In the genomic region with DNA sequence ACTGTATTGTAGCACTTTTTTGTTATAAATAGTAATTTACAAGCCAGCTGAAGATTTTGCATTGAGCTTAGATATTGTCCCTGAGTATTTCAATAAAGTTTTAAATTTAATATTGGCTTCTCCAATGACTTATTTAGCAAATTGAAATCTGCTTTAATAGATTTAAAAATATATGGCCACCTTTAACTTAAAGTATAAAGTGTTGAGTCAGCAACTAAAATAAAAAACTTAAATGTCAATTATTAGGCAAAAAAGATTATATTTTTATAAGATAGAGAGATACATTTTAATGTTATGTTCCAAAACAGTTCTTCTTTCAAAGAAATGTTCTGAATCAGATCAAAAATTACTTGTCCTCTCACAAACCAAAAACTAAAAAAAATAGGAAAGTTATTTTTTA, we compare ENCODE assay signal across 22 cellular contexts.
DNase-seq lines count a peak whose midpoint lies in the region; ATAC-seq, FAIRE-seq and TF ChIP-seq lines count a peak whose summit lies in the region.
"Had no signal": no experiment of that assay in that cellular context is flagged by ENCODE, and none has a peak within 500 bp of the region (broad histone marks: within the 10 kb centered on the region; RNA-seq: fewer than 3 reads in every experiment).

No MANE protein-coding gene starts in this region.

- no peak overlapping the region for H3K4me3 ChIP-seq in A549
- H3K4me3 ChIP-seq in H1 (ENCODE audit: extremely low read depth in 1 of 4, insufficient read depth in 2 of 4, low read depth in 3 of 4, low read length in 4 of 4): no peak overlapping the region
- H3K4me3 ChIP-seq: BLaER1 had no signal

- DNase-seq in A549 (ENCODE audit: low read depth in 1 of 2, low spot score in 1 of 2) (no peak), RCC 7860 (ENCODE audit: low spot score) (no peak), H1 (ENCODE audit: low read depth in 1 of 2, low spot score in 2 of 2) (no peak), AML-193 (lab: John Stamatoyannopoulos, UW) (no peak), AG08396 (ENCODE audit: low spot score) (no peak), H4 (ENCODE audit: low spot score) (no peak)
- DNase-seq: 8988T; ACHN; BE2C; C1 segment of cervical spinal cord; CD4-positive, alpha-beta memory T cell; CD4-positive, CD25-positive, alpha-beta regulatory T cell; CD8-positive, alpha-beta memory T cell; COR-L47; DMS79 treated with DMSO at 0.1 percent for 48 hours; GF-D8 had no signal

- no peak overlapping the region for H4K5ac ChIP-seq in H1 (ENCODE audit: insufficient read length, low read depth, low read length)

- H2BK5ac ChIP-seq in H1 (ENCODE audit: low read depth, low read length): no peak overlapping the region

- no peak overlapping the region for H2AK5ac ChIP-seq in H1 (ENCODE audit: low read depth, low read length)

- POLR2A ChIA-PET in A549 (lab: Yijun Ruan, JAX) (no interaction called here), H1 (lab: Charles Lee; ENCODE audit: partially characterized antibody) (no interaction called here)

- H3K56ac ChIP-seq in H1 (replicated peaks; ENCODE audit: insufficient read length, low read depth, low read length): no peak overlapping the region

- H3K79me1 ChIP-seq in H1 (ENCODE audit: low read depth, low read length): no peaks in the 10 kb centered on the region

- peak; percentile 16 for FAIRE-seq in A204.1 (lab: Jason Lieb, UNC)
- FAIRE-seq in A549 (lab: Jason Lieb, UNC): no peak
- FAIRE-seq in RCC 7860 (lab: Jason Lieb, UNC): peak; percentile 68
- no peak for FAIRE-seq in H1 (lab: Jason Lieb, UNC)
- FAIRE-seq: D721Med, G401.6, GM12891, GM19239 had no signal

- no peaks in the 10 kb centered on the region for H3K23me2 ChIP-seq in H1 (ENCODE audit: low read depth, low read length)

- TF ChIP-seq CTCF in A549 (IDR thresholded peaks at IDR 0.05) (no peak), H1 (IDR thresholded peaks at IDR 0.05; ENCODE audit: control extremely low read depth in 1 of 3, insufficient read depth in 1 of 3, low read depth in 1 of 3, low read length in 3 of 3) (no peak)

- no peak overlapping the region for H3K4ac ChIP-seq in H1 (replicated peaks; ENCODE audit: insufficient read length, low read depth, low read length)

- H3K9ac ChIP-seq in H1 (replicated peaks in 1 of 4; ENCODE audit: extremely low read depth in 1 of 4, low read depth in 3 of 4, low read length in 3 of 4): no peak overlapping the region
- H3K9ac ChIP-seq: BLaER1 had no signal

- no peaks in the 10 kb centered on the region for H4K20me1 ChIP-seq in H1 (replicated peaks in 1 of 2; ENCODE audit: control insufficient read depth in 1 of 2, insufficient read depth in 2 of 2, low read length in 2 of 2)
- H4K20me1 ChIP-seq: BLaER1 had no signal

- no peak overlapping the region for H3K27ac ChIP-seq in A549
- H3K27ac ChIP-seq in H1 (ENCODE audit: low read depth, low read length): no peak overlapping the region
- H3K27ac ChIP-seq: BLaER1 had no signal

- H3K4me2 ChIP-seq in A549 (no peak overlapping the region), H1 (ENCODE audit: insufficient read depth in 1 of 2, low read depth in 2 of 2, low read length in 2 of 2) (no peak overlapping the region)
- H3K4me2 ChIP-seq: BLaER1 had no signal

- H3K79me2 ChIP-seq in H1 (ENCODE audit: control insufficient read depth in 1 of 2, insufficient read depth in 2 of 2, low read length in 2 of 2): no peaks in the 10 kb centered on the region

- no peak overlapping the region for H3K23ac ChIP-seq in H1 (ENCODE audit: insufficient read length)

- TF ChIP-seq RAD21 in A549 (conservative IDR thresholded peaks at IDR 0.05 in 1 of 2, IDR thresholded peaks at IDR 0.05 in 1 of 2): no peak
- no peak for TF ChIP-seq RAD21 in H1 (IDR thresholded peaks at IDR 0.05 in 1 of 2, conservative IDR thresholded peaks at IDR 0.05 in 1 of 2; ENCODE audit: low read depth in 2 of 2, low read length in 2 of 2)

- no peak overlapping the region for H2BK20ac ChIP-seq in H1 (ENCODE audit: low read length)

- H2BK12ac ChIP-seq in H1 (ENCODE audit: low read depth, low read length): no peak overlapping the region

- H2BK15ac ChIP-seq in H1 (ENCODE audit: low read length): no peak overlapping the region

- H3K4me1 ChIP-seq in A549 (no peaks in the 10 kb centered on the region), H1 (replicated peaks in 1 of 4; ENCODE audit: control insufficient read depth in 3 of 4, insufficient read depth in 4 of 4, low read length in 3 of 4) (no peaks in the 10 kb centered on the region)
- H3K4me1 ChIP-seq: BE2C, BLaER1 had no signal

- TF ChIP-seq EP300 in A549 (IDR thresholded peaks at IDR 0.05): no peak
- TF ChIP-seq EP300 in H1 (IDR thresholded peaks at IDR 0.05; ENCODE audit: borderline replicate concordance in 1 of 2, low read depth in 2 of 2, low read length in 2 of 2): no peak

- H4K8ac ChIP-seq in H1 (ENCODE audit: extremely low read depth, insufficient read depth, low read length): no peak overlapping the region

- no peak overlapping the region for H2AFZ ChIP-seq in H1 (ENCODE audit: low read length)

- no peak overlapping the region for H3K18ac ChIP-seq in H1 (ENCODE audit: extremely low read depth, low read length)

- H2BK120ac ChIP-seq in H1 (replicated peaks; ENCODE audit: low read depth, low read length): no peak overlapping the region

- H4K91ac ChIP-seq in H1 (replicated peaks; ENCODE audit: insufficient read length, low read length): no peak overlapping the region

- peaks cover 27% of the 10 kb centered on the region for H3K9me3 ChIP-seq in A549
- H3K9me3 ChIP-seq in H1 (ENCODE audit: insufficient read depth in 2 of 2, low read depth in 1 of 2, low read length in 1 of 2): peaks cover 0 to 7% of the 10 kb centered on the region in 2 experiments; a peak in 3 of 4 replicates
- H3K9me3 ChIP-seq: BE2C had no signal

- CTCF ChIA-PET in A549 (lab: Yijun Ruan, JAX) (interaction anchor here (1.3 kb wide), 1 partner anchor 16 kb away, joined by 7 read pairs; no protein-coding TSS in a partner anchor), H1 (lab: Charles Lee; ENCODE audit: partially characterized antibody) (interaction anchor here (1.0 kb wide), 1 partner anchor 14 kb away, joined by 4 read pairs; no protein-coding TSS in a partner anchor)

- H3K36me3 ChIP-seq in H1 (ENCODE audit: control insufficient read depth in 2 of 4, insufficient read depth in 4 of 4, low read length in 3 of 4): no peaks in the 10 kb centered on the region
- H3K36me3 ChIP-seq: BE2C, BLaER1 had no signal

- H3K27me3 ChIP-seq in H1 (replicated peaks in 1 of 4; ENCODE audit: control insufficient read depth in 3 of 4, extremely low read depth in 1 of 4, insufficient read depth in 3 of 4, low read length in 3 of 4): no peaks in the 10 kb centered on the region
- H3K27me3 ChIP-seq: BLaER1 had no signal

- ATAC-seq in A549: no peak

- H3K14ac ChIP-seq in H1 (ENCODE audit: insufficient read length): no peak overlapping the region

- no peak for TF ChIP-seq POLR2A in A549 (IDR thresholded peaks at IDR 0.05; ENCODE audit: low read length)
- TF ChIP-seq POLR2A in H1 (IDR thresholded peaks at IDR 0.05; ENCODE audit: control extremely low read depth in 1 of 2, low read depth in 2 of 2, low read length in 2 of 2): no peak

TF ChIP-seq in A549, 52 proteins besides CTCF, POLR2A, EP300 and RAD21:
- TF ChIP-seq ESRRA (IDR thresholded peaks at IDR 0.05; ENCODE audit: borderline replicate concordance, low read length) (no peak), MAFK (IDR thresholded peaks at IDR 0.05; ENCODE audit: partially characterized antibody) (peak; percentile 90)
TF ChIP-seq in A549: peak in this region for 1.

TF ChIP-seq in H1, 55 proteins besides CTCF, POLR2A, EP300 and RAD21:
- no peak for TF ChIP-seq BRCA1 (IDR thresholded peaks at IDR 0.05; ENCODE audit: low read depth, low read length)
- TF ChIP-seq MAFK (IDR thresholded peaks at IDR 0.05; ENCODE audit: low read depth, low read length): peak; percentile 53; the same call in 1 of the 2 replicates
